In the genomic region with DNA sequence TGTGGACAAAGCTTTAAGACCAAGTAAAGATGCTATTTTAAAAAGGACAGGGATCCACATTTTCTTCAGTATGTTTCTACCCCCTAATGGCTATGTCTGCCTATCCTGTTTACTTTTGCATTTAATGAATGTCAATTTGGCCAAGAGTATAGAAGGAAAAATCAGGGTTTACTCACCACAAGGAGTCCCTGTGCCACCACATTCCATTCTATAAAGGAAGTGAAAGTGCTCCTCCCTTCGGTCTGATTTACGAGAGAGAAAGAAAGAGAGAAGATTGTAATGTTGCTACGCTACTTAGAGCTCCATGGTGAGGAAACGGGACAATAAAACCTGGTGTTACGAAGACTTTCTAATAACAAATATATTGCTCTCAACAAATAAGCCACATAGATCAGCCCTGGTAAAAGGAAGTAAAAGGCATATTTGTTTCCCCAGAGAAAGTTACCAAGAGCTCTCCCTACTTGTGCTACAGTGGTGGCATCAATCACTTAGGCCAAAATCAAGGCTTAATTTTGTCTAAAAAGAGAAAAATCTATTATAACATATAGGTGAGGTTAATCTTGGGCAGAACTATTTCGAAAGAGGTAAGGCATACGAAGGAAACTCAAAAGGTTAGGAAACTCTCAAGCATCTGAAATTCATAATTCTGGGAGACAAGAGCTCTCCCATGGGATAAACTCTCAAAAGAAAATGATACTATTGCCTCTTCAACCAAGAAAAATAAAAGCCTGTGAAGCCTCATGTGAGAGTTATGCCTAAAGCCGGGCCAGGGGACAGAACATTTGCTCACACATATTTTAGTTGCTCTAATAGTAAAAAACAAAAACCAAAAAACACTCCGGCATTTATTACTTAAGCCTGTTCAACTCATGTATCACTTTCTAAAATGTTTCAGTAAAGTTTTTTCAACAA, we compare ENCODE assay signal across 8 cellular contexts. TPM values are rescaled to one million over a fixed set of nuclear protein-coding genes. Genes with fewer than 3 reads are reported as not detected.
DNase-seq lines count a peak whose midpoint lies in the region; ATAC-seq and TF ChIP-seq lines count a peak whose summit lies in the region.

No MANE protein-coding gene starts in this region.

- H3K4me1 Mint-ChIP-seq in neural progenitor cell: peaks cover 12% of the 10 kb centered on the region

- H3K36me3 Mint-ChIP-seq in neural progenitor cell: no peaks in the 10 kb centered on the region

- H3K79me2 ChIP-seq in PC-9 (ENCODE audit: low read depth) (no peaks in the 10 kb centered on the region), neural progenitor cell (ENCODE audit: low read depth) (no peaks in the 10 kb centered on the region), OCI-LY7 (ENCODE audit: insufficient read depth, low read depth, low read length) (peaks cover 6% of the 10 kb centered on the region; the same call in 1 of the 2 replicates)

- H3K9me3 ChIP-seq in PC-9 (ENCODE audit: insufficient read depth, low read depth) (no peaks in the 10 kb centered on the region), neural progenitor cell (ENCODE audit: low read depth) (no peaks in the 10 kb centered on the region), OCI-LY7 (ENCODE audit: low read length) (no peaks in the 10 kb centered on the region)

- H3K27ac ChIP-seq in PC-9: no peak overlapping the region
- H3K27ac ChIP-seq in neural progenitor cell: no peak overlapping the region
- no peak overlapping the region for H3K27ac ChIP-seq in OCI-LY7 (ENCODE audit: low read depth, low read length, poor library complexity, severe bottlenecking)

- intact Hi-C loops in PC-9 (cut with micrococcal nuclease; ENCODE audit: unreplicated experiment) (loop anchor here (1.0 to 10.0 kb wide), 5 partner anchors 56 to 392 kb away; no protein-coding TSS in a partner anchor), OCI-LY7 (cut with micrococcal nuclease; ENCODE audit: unreplicated experiment) (no loop called here)

- H3K27ac Mint-ChIP-seq in neural progenitor cell: no peak overlapping the region

- H3K36me3 ChIP-seq in PC-9 (ENCODE audit: low read depth) (no peaks in the 10 kb centered on the region), neural progenitor cell (no peaks in the 10 kb centered on the region), OCI-LY7 (ENCODE audit: insufficient read depth, low read length) (peaks cover 67% of the 10 kb centered on the region)

- TF ChIP-seq POLR2A in GM18505 (IDR thresholded peaks at IDR 0.05; ENCODE audit: borderline replicate concordance, extremely low read depth, insufficient read depth, insufficient read length): no peak

- DNase-seq in PC-9: peak; percentile 14 to 51
- DNase-seq in fibroblast of mammary gland (ENCODE audit: low read depth): peak; percentile 56
- peak; percentile 76 for DNase-seq in neural progenitor cell (ENCODE audit: low spot score)
- no peak for DNase-seq in activated effector memory CD4-positive, alpha-beta T cell treated with anti-CD3 and anti-CD28 coated beads, Interleukin-2, amount 50 U/mL, for 16 hours
- DNase-seq in OCI-LY7 (ENCODE audit: low spot score): no peak
- no peak for DNase-seq in T-helper 2 cell

- H3K27me3 ChIP-seq in PC-9 (ENCODE audit: insufficient read depth, low read depth) (no peaks in the 10 kb centered on the region), neural progenitor cell (no peaks in the 10 kb centered on the region)

- H2AFZ ChIP-seq in PC-9: no peak overlapping the region
- H2AFZ ChIP-seq in neural progenitor cell (replicated peaks): no peak overlapping the region
- no peak overlapping the region for H2AFZ ChIP-seq in OCI-LY7 (ENCODE audit: low read length)

- no peak overlapping the region for H3K4me2 ChIP-seq in PC-9
- H3K4me2 ChIP-seq in neural progenitor cell: peak overlapping the region; percentile 45
- no peak overlapping the region for H3K4me2 ChIP-seq in OCI-LY7 (ENCODE audit: low read length)

- H4K20me1 ChIP-seq in PC-9 (ENCODE audit: insufficient read depth) (no peaks in the 10 kb centered on the region), neural progenitor cell (ENCODE audit: low read depth) (no peaks in the 10 kb centered on the region), OCI-LY7 (ENCODE audit: insufficient read depth, low read length) (peaks cover 6% of the 10 kb centered on the region; the same call in 1 of the 2 replicates)

- H3K4me3 ChIP-seq in PC-9: no peak overlapping the region
- H3K4me3 ChIP-seq in fibroblast of mammary gland (ENCODE audit: control insufficient read depth, low read depth, low read length): no peak overlapping the region
- no peak overlapping the region for H3K4me3 ChIP-seq in neural progenitor cell
- no peak overlapping the region for H3K4me3 ChIP-seq in OCI-LY7 (ENCODE audit: low read depth, low read length, poor library complexity, severe bottlenecking)

- TF ChIP-seq CTCF in PC-9 (conservative IDR thresholded peaks at IDR 0.05) (no peak), fibroblast of mammary gland (conservative IDR thresholded peaks at IDR 0.05; ENCODE audit: control insufficient read depth, insufficient read depth, low read depth, low read length) (peak; percentile 35), neural progenitor cell (IDR thresholded peaks at IDR 0.05) (peak; percentile 58), OCI-LY7 (conservative IDR thresholded peaks at IDR 0.05; ENCODE audit: low read length) (no peak)

- POLR2A ChIA-PET in PC-9 (lab: Charles Lee; ENCODE audit: unreplicated experiment): interaction anchor here (0.6 kb wide), 2 partner anchors 18 to 74 kb away, joined by 4 read pairs; no protein-coding TSS in a partner anchor
- POLR2A ChIA-PET in OCI-LY7 (lab: Charles Lee): interaction anchor here (0.6 to 1.4 kb wide), 7 partner anchors 9 to 601 kb away, joined by 3 to 5 read pairs (median 3); no protein-coding TSS in a partner anchor

- H3K4me3 Mint-ChIP-seq in neural progenitor cell: no peak overlapping the region

- H3K9ac ChIP-seq in neural progenitor cell: no peak overlapping the region

- H3K9me2 ChIP-seq in PC-9 (ENCODE audit: insufficient read depth) (no peaks in the 10 kb centered on the region), OCI-LY7 (ENCODE audit: insufficient read depth, low read length) (no peaks in the 10 kb centered on the region)

- H3K9me3 Mint-ChIP-seq in neural progenitor cell: no peaks in the 10 kb centered on the region

- CTCF ChIA-PET in PC-9 (lab: Charles Lee) (interaction anchor here (0.8 to 1.7 kb wide), 5 partner anchors 9 to 391 kb away, joined by 3 to 6 read pairs (median 4); no protein-coding TSS in a partner anchor), OCI-LY7 (lab: Charles Lee; ENCODE audit: unreplicated experiment) (interaction anchor here (1.3 kb wide), 1 partner anchor 9 kb away, joined by 3 read pairs; no protein-coding TSS in a partner anchor)

- H3K4me1 ChIP-seq in PC-9 (replicated peaks; ENCODE audit: insufficient read depth) (no peaks in the 10 kb centered on the region), neural progenitor cell (peaks cover 12% of the 10 kb centered on the region), OCI-LY7 (ENCODE audit: insufficient read depth, low read length, poor library complexity, severe bottlenecking) (no peaks in the 10 kb centered on the region)

- H3F3A ChIP-seq in PC-9 (ENCODE audit: insufficient read depth, low read depth): no peaks in the 10 kb centered on the region
- H3F3A ChIP-seq in neural progenitor cell (ENCODE audit: low read depth): peaks cover 8% of the 10 kb centered on the region

- BruUV-seq in PC-9 (replicated peaks; lab: Mats Ljungman, UMichigan) (no TSS peak), OCI-LY7 (replicated peaks; lab: Mats Ljungman, UMichigan) (no TSS peak)

- ATAC-seq in GM18505 (IDR thresholded peaks at IDR 0.05; ENCODE audit: unreplicated experiment): peak; percentile 78
- ATAC-seq in HG02981 (IDR thresholded peaks at IDR 0.05; ENCODE audit: unreplicated experiment): peak; percentile 56

- H3K27me3 Mint-ChIP-seq in neural progenitor cell (ENCODE audit: insufficient read depth, low read depth): no peaks in the 10 kb centered on the region

RNA-seq across cellular contexts. Expression of gene TAPT1, which starts 29.5 kb away (rescaled TPM):
- total RNA-seq in PC-9 (2021) (13.0 and 13.8 TPM in 2 replicates), neural progenitor cell (ENCODE audit: low replicate concordance) (16.4 and 18.9 TPM in 2 replicates), OCI-LY7 (2022) (66.6 and 94.1 TPM in 2 replicates)
- total RNA-seq in OCI-LY7 (2014; rRNA removed; shearing (Covaris generic)): 23.2 and 34.3 TPM in 2 replicates

Comparison
In these comparisons a context has a peak if more than half of its experiments do, and no peak if none do; other contexts are left out.
1. DNase-seq: peak in PC-9 (2 of 2), fibroblast of mammary gland (single experiment) and neural progenitor cell (single experiment); none in activated effector memory CD4-positive, alpha-beta T cell treated with anti-CD3 and anti-CD28 coated beads, Interleukin-2, amount 50 U/mL, for 16 hours (single experiment), OCI-LY7 (single experiment) and T-helper 2 cell (0 of 5).
2. CTCF ChIP-seq: peak in fibroblast of mammary gland (single experiment) and neural progenitor cell (single experiment); none in PC-9 (single experiment) and OCI-LY7 (single experiment).